Comparison of ENCODE assay signal across 1 cellular context in the genomic region with DNA sequence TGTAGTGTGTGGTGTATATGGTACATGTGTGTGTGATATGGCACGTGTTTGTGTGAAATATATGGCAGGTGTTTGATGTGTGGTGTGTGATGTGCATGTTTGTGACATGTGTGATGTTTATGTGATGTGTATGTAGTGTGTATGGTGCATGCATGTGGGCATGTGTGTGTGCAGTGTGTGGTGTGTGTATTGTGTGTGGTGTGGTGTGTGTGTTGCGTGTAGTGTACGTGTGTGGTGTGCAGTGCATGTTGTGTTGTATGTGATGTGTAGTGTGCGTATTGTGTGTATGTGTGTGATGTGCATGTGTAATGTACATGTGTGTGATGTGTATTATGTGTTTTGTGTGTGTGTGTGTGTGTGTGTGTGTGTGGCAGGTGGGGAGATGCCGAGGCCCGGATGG.
TF ChIP-seq lines count a peak whose summit lies in the region.

No MANE protein-coding gene starts in this region.

TF ChIP-seq in HEK293, 187 proteins besides CTCF, POLR2A, EP300 and RAD21 (continued from another document):
- TF ChIP-seq, protein P1, sequence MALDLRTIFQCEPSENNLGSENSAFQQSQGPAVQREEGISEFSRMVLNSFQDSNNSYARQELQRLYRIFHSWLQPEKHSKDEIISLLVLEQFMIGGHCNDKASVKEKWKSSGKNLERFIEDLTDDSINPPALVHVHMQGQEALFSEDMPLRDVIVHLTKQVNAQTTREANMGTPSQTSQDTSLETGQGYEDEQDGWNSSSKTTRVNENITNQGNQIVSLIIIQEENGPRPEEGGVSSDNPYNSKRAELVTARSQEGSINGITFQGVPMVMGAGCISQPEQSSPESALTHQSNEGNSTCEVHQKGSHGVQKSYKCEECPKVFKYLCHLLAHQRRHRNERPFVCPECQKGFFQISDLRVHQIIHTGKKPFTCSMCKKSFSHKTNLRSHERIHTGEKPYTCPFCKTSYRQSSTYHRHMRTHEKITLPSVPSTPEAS (tag by site-specific recombination; IDR thresholded peaks at IDR 0.05) = peak; percentile 52; the same call in 1 of the 2 replicates
- TF ChIP-seq, protein P2, sequence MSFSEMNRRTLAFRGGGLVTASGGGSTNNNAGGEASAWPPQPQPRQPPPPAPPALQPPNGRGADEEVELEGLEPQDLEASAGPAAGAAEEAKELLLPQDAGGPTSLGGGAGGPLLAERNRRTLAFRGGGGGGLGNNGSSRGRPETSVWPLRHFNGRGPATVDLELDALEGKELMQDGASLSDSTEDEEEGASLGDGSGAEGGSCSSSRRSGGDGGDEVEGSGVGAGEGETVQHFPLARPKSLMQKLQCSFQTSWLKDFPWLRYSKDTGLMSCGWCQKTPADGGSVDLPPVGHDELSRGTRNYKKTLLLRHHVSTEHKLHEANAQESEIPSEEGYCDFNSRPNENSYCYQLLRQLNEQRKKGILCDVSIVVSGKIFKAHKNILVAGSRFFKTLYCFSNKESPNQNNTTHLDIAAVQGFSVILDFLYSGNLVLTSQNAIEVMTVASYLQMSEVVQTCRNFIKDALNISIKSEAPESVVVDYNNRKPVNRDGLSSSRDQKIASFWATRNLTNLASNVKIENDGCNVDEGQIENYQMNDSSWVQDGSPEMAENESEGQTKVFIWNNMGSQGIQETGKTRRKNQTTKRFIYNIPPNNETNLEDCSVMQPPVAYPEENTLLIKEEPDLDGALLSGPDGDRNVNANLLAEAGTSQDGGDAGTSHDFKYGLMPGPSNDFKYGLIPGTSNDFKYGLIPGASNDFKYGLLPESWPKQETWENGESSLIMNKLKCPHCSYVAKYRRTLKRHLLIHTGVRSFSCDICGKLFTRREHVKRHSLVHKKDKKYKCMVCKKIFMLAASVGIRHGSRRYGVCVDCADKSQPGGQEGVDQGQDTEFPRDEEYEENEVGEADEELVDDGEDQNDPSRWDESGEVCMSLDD (tag by site-specific recombination; IDR thresholded peaks at IDR 0.05) = no peak
- no peak for TF ChIP-seq GLI2 (tag by site-specific recombination; IDR thresholded peaks at IDR 0.05; ENCODE audit: borderline replicate concordance, low read depth)
- no peak for TF ChIP-seq RBAK (tag by site-specific recombination; IDR thresholded peaks at IDR 0.05)
- no peak for TF ChIP-seq ZNF292 (tag by site-specific recombination; IDR thresholded peaks at IDR 0.05; ENCODE audit: borderline replicate concordance, low read depth)
- no peak for TF ChIP-seq ZNF335 (tag by site-specific recombination; conservative IDR thresholded peaks at IDR 0.05)
- TF ChIP-seq SP7 (tag by site-specific recombination; IDR thresholded peaks at IDR 0.05) = no peak
- TF ChIP-seq, protein P3, sequence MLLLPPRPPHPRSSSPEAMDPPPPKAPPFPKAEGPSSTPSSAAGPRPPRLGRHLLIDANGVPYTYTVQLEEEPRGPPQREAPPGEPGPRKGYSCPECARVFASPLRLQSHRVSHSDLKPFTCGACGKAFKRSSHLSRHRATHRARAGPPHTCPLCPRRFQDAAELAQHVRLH (tag by site-specific recombination; IDR thresholded peaks at IDR 0.05) = no peak
- no peak for TF ChIP-seq ZNF664 (tag by site-specific recombination; IDR thresholded peaks at IDR 0.05)
- no peak; the same call in 1 of the 2 replicates for TF ChIP-seq GLIS1 (tag by site-specific recombination; IDR thresholded peaks at IDR 0.05)
- TF ChIP-seq ZNF560 (tag by site-specific recombination; IDR thresholded peaks at IDR 0.05; ENCODE audit: borderline replicate concordance) = no peak
TF ChIP-seq in HEK293: peak in this region for 9.
